Comparison of ENCODE assay signal across 8 cellular contexts in genomic region chr19:52601025-52601973, GRCh38. TPM values are rescaled to one million over a fixed set of nuclear protein-coding genes. Genes with fewer than 3 reads are reported as not detected.
DNase-seq lines count a peak whose midpoint lies in the region; ATAC-seq lines count a peak whose summit lies in the region.

No MANE protein-coding gene starts in this region.

- peak overlapping the region in 1 of 2 experiments; percentile 75 for H3K18ac ChIP-seq in mesenchymal stem cell (ENCODE audit: low read depth in 1 of 2, low read length in 2 of 2)

- H2BK15ac ChIP-seq in mesenchymal stem cell (ENCODE audit: low read depth, poor library complexity, severe bottlenecking), result no peak overlapping the region

- H3K4me1 ChIP-seq in mesenchymal stem cell (ENCODE audit: control insufficient read depth, insufficient read depth, low read depth, low read length), result peaks cover 9% of the 10 kb centered on the region

- peak overlapping the region; percentile 50 for H3K27ac ChIP-seq in mesenchymal stem cell (ENCODE audit: low read length, poor library complexity, severe bottlenecking)

- peaks cover 4% of the 10 kb centered on the region for H3K9me3 ChIP-seq in mesenchymal stem cell (ENCODE audit: control insufficient read depth, low read length)

- no peak overlapping the region for H2BK5ac ChIP-seq in mesenchymal stem cell (ENCODE audit: low read depth, low read length, poor library complexity, severe bottlenecking)

- H3K36me3 ChIP-seq in mesenchymal stem cell (ENCODE audit: control insufficient read depth in 1 of 2, insufficient read depth in 2 of 2, low read depth in 1 of 2, low read length in 2 of 2), result peaks cover 7 to 12% of the 10 kb centered on the region in 2 experiments

- H3K79me1 ChIP-seq in mesenchymal stem cell (replicated peaks; ENCODE audit: low read length, poor library complexity, severe bottlenecking), result peaks cover 19% of the 10 kb centered on the region

- no peaks in the 10 kb centered on the region for H3K27me3 Mint-ChIP-seq in effector memory CD8-positive, alpha-beta T cell

- peak overlapping the region in 1 of 2 experiments; percentile 12 for H3K14ac ChIP-seq in mesenchymal stem cell (ENCODE audit: low read length in 2 of 2)

- peak overlapping the region; percentile 70 for H4K8ac ChIP-seq in mesenchymal stem cell (ENCODE audit: low read length)

- peak overlapping the region; percentile 59 for H4K91ac ChIP-seq in mesenchymal stem cell (ENCODE audit: low read length)

- peaks cover 10% of the 10 kb centered on the region for H3K36me3 Mint-ChIP-seq in effector memory CD8-positive, alpha-beta T cell (ENCODE audit: insufficient read depth)

- H3K4ac ChIP-seq in mesenchymal stem cell (ENCODE audit: low read depth in 1 of 2, low read length in 2 of 2), result no peak overlapping the region

- ATAC-seq in GM19328 (IDR thresholded peaks at IDR 0.05; ENCODE audit: unreplicated experiment) (peak; percentile 84), HG03520 (IDR thresholded peaks at IDR 0.05; ENCODE audit: unreplicated experiment) (peak; percentile 85)
- ATAC-seq in effector memory CD8-positive, alpha-beta T cell (replicated peaks), result peak; percentile 97

- no peak overlapping the region for H2BK120ac ChIP-seq in mesenchymal stem cell (ENCODE audit: low read depth, low read length)

- H3K4me3 Mint-ChIP-seq in effector memory CD8-positive, alpha-beta T cell, result peak overlapping the region; percentile 84 to 92

- H3K4me2 ChIP-seq in mesenchymal stem cell (ENCODE audit: low read length, poor library complexity, severe bottlenecking), result peak overlapping the region; percentile 83

- peak overlapping the region; percentile 78 to 93 for H3K27ac Mint-ChIP-seq in effector memory CD8-positive, alpha-beta T cell

- peaks cover 17 to 22% of the 10 kb centered on the region in 2 donors for H3K4me1 Mint-ChIP-seq in effector memory CD8-positive, alpha-beta T cell (ENCODE audit: low read depth in 2 of 2)

- H3K23ac ChIP-seq in mesenchymal stem cell (ENCODE audit: low read length in 2 of 2), result peak overlapping the region in 1 of 2 experiments; percentile 34

- 2% methylated on average over 60 of the region's 62 CpGs for WGBS in mesenchymal stem cell

- H3K4me3 ChIP-seq in mesenchymal stem cell (ENCODE audit: insufficient read depth in 1 of 2, low read depth in 1 of 2, low read length in 2 of 2), result peak overlapping the region; percentile 56 to 87

- no peaks in the 10 kb centered on the region for H3K27me3 ChIP-seq in mesenchymal stem cell (ENCODE audit: control insufficient read depth in 1 of 2, insufficient read depth in 1 of 2, low read length in 2 of 2)

- no peaks in the 10 kb centered on the region for H3K9me3 Mint-ChIP-seq in effector memory CD8-positive, alpha-beta T cell

- H2AFZ ChIP-seq in mesenchymal stem cell (ENCODE audit: low read depth, low read length), result peak overlapping the region; percentile 92

- DNase-seq in CD1c-positive myeloid dendritic cell (ENCODE audit: extremely low spot score), result peak; percentile 93
- DNase-seq in NCI-H82 (lab: John Stamatoyannopoulos, UW), result peak; percentile 92
- peak; percentile 80 to 93 for DNase-seq in activated CD8-positive, alpha-beta memory T cell treated with anti-CD3 and anti-CD28 coated beads for 1 hour (ENCODE audit: extremely low read depth in 1 of 2, low read depth in 1 of 2)
- DNase-seq in effector memory CD8-positive, alpha-beta T cell, result peak; percentile 93 to 94 (median 93)
- peak; percentile 87 for DNase-seq in mesenchymal stem cell
- DNase-seq in stimulated activated CD4-positive, alpha-beta T cell treated with anti-CD3 and anti-CD28 coated beads, TNF-alpha, amount 100 ng/mL, for 48 hours (ENCODE audit: low read depth in 3 of 3), result peak; percentile 86 to 96 (median 87)

- H2AK5ac ChIP-seq in mesenchymal stem cell (ENCODE audit: low read length, severe bottlenecking), result no peak overlapping the region

- no peak overlapping the region for H2BK12ac ChIP-seq in mesenchymal stem cell (ENCODE audit: low read length in 2 of 2)

- H3K9ac ChIP-seq in mesenchymal stem cell (ENCODE audit: low read length), result peak overlapping the region; percentile 81

RNA-seq across cellular contexts. Expression of gene ZNF701, which starts 31.2 kb away (rescaled TPM):
- 3.7 TPM for polyA plus RNA-seq in mesenchymal stem cell (2013, experiment 1 of 2)
- polyA plus RNA-seq in mesenchymal stem cell (2013, experiment 2 of 2), result 3.4 TPM

RNA-seq across cellular contexts. Expression of gene ZNF83, which starts 36.9 kb away (rescaled TPM):
- polyA plus RNA-seq in mesenchymal stem cell (2013, experiment 1 of 2), result 20.5 TPM
- polyA plus RNA-seq in mesenchymal stem cell (2013, experiment 2 of 2), result 20.2 TPM

Comparison
In these comparisons a context has a peak if more than half of its experiments do, and no peak if none do; other contexts are left out.
1. Peak in every context shown above with its lines: DNase-seq, ATAC-seq, H3K4me3 ChIP-seq and H3K27ac ChIP-seq.